Comparison of ENCODE assay signal across 19 cellular contexts in the genomic region with DNA sequence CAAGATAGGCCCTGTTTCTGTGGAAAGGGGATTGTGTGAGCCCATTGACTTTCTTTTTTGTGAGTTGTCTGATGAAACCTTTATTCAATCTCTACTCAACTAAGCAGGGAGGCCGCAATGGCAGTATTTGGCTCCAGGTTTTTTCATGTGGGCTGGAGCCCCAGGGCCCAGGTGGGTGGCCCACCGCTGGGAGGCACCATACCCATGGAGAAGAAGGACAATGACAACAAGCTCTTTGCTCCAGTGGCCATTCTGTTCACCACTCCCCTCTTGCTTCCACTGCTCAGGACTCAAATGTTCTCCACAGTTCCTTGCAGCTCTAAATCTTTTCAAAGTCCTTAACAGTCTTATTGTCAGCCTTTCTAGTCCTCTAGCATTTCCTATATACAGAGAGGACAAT. TPM values are rescaled to one million over a fixed set of nuclear protein-coding genes. Genes with fewer than 3 reads are reported as not detected.
DNase-seq lines count a peak whose midpoint lies in the region; ATAC-seq, FAIRE-seq and TF ChIP-seq lines count a peak whose summit lies in the region.
"Had no signal": no experiment of that assay in that cellular context is flagged by ENCODE, and none has a peak within 500 bp of the region (broad histone marks: within the 10 kb centered on the region; RNA-seq: fewer than 3 reads in every experiment).

No MANE protein-coding gene starts in this region.

- TF ChIP-seq CTCF in C4-2B (conservative IDR thresholded peaks at IDR 0.05) (0 out of 2 replicates have a peak, but pooled peaks have one; percentile 2), GM12865 (IDR thresholded peaks at IDR 0.05; ENCODE audit: insufficient read depth, low read depth, low read length, missing control alignments) (peak; percentile 18), OCI-LY7 (conservative IDR thresholded peaks at IDR 0.05; ENCODE audit: low read length) (0 out of 2 replicates have a peak, but pooled peaks have one; percentile 18), A673 (conservative IDR thresholded peaks at IDR 0.05; ENCODE audit: low read depth, low read length) (no peak)

- H3K27ac ChIP-seq in C4-2B = no peak overlapping the region
- H3K27ac ChIP-seq in OCI-LY7 (ENCODE audit: low read depth, low read length, poor library complexity, severe bottlenecking) = no peak overlapping the region
- no peak overlapping the region for H3K27ac ChIP-seq in A673 (ENCODE audit: low read depth, low read length, poor library complexity, severe bottlenecking)
- H3K27ac ChIP-seq: BLaER1, gastroesophageal sphincter, SJSA1 had no signal

- H3K79me2 ChIP-seq in OCI-LY7 (ENCODE audit: insufficient read depth, low read depth, low read length) = no peaks in the 10 kb centered on the region

- H3K27me3 ChIP-seq in A673 (replicated peaks; ENCODE audit: insufficient read depth, low read depth, low read length, poor library complexity) = no peaks in the 10 kb centered on the region
- H3K27me3 ChIP-seq: BLaER1, gastroesophageal sphincter, SJSA1 had no signal

- no peaks in the 10 kb centered on the region for H3K9me2 ChIP-seq in OCI-LY7 (ENCODE audit: insufficient read depth, low read length)

- H3K36me3 ChIP-seq in OCI-LY7 (ENCODE audit: insufficient read depth, low read length) (no peaks in the 10 kb centered on the region), A673 (ENCODE audit: insufficient read depth, low read length, poor library complexity, severe bottlenecking) (no peaks in the 10 kb centered on the region)
- H3K36me3 ChIP-seq: BLaER1, gastroesophageal sphincter, SJSA1 had no signal

- H3K4me1 ChIP-seq in OCI-LY7 (ENCODE audit: insufficient read depth, low read length, poor library complexity, severe bottlenecking) (no peaks in the 10 kb centered on the region), A673 (ENCODE audit: insufficient read depth, low read length, poor library complexity, severe bottlenecking) (no peaks in the 10 kb centered on the region)
- H3K4me1 ChIP-seq: BLaER1, gastroesophageal sphincter had no signal

- intact Hi-C loops in OCI-LY7 (cut with micrococcal nuclease; ENCODE audit: unreplicated experiment) (no loop called here), A673 (cut with micrococcal nuclease; ENCODE audit: unreplicated experiment) (no loop called here)

- DNase-seq in GM12865 (ENCODE audit: low read depth) (peak; percentile 10), OCI-LY7 (ENCODE audit: low spot score) (no peak), lung microvascular endothelial cell (ENCODE audit: low read depth in 2 of 2) (peak; percentile 42 to 54), 8988T (no peak), RCC 7860 (ENCODE audit: low spot score) (no peak), A673 (ENCODE audit: low spot score) (no peak)
- DNase-seq: activated CD4-positive, alpha-beta T cell treated with anti-CD3 and anti-CD28 coated beads, Interleukin-2, amount 50 U/mL, for 48 hours; amniotic stem cell; cerebellar nuclear complex; DMS79 treated with DMSO at 0.1 percent for 48 hours; naive thymus-derived CD4-positive, alpha-beta T cell; NCI-H1092 treated with DMSO at 0.1 percent for 48 hours; NCI-H2171 had no signal

- no peak for ATAC-seq in HG03108 (IDR thresholded peaks at IDR 0.05; ENCODE audit: unreplicated experiment)
- ATAC-seq: gastroesophageal sphincter; naive thymus-derived CD4-positive, alpha-beta T cell had no signal

- no peak overlapping the region for H2AFZ ChIP-seq in OCI-LY7 (ENCODE audit: low read length)

- no peak for FAIRE-seq in RCC 7860 (lab: Jason Lieb, UNC)
- FAIRE-seq: H54 had no signal

- POLR2A ChIA-PET in OCI-LY7 (lab: Charles Lee) = interaction anchor here (0.6 to 0.7 kb wide), 2 partner anchors 22 to 105 kb away, joined by 3 to 4 read pairs; no protein-coding TSS in a partner anchor
- POLR2A ChIA-PET in A673 (lab: Charles Lee; ENCODE audit: low non-redundant PET) = no interaction called here

- H3K4me3 ChIP-seq in GM12865 (ENCODE audit: low read depth, low read length) (no peak overlapping the region), OCI-LY7 (ENCODE audit: low read depth, low read length, poor library complexity, severe bottlenecking) (no peak overlapping the region), A673 (ENCODE audit: low read depth, low read length, poor library complexity, severe bottlenecking) (no peak overlapping the region)
- H3K4me3 ChIP-seq: BLaER1, gastroesophageal sphincter, SJSA1 had no signal

- H3K9me3 ChIP-seq in OCI-LY7 (ENCODE audit: low read length) = peaks cover 23% of the 10 kb centered on the region
- H3K9me3 ChIP-seq in A673 (ENCODE audit: low read depth, low read length, poor library complexity, severe bottlenecking) = no peaks in the 10 kb centered on the region
- H3K9me3 ChIP-seq: gastroesophageal sphincter had no signal

- no TSS peak for BruUV-seq in OCI-LY7 (replicated peaks; lab: Mats Ljungman, UMichigan)
- no TSS peak for BruUV-seq in A673 (replicated peaks; lab: Mats Ljungman, UMichigan)

- H4K20me1 ChIP-seq in OCI-LY7 (ENCODE audit: insufficient read depth, low read length) = no peaks in the 10 kb centered on the region
- H4K20me1 ChIP-seq: BLaER1 had no signal

- H3K4me2 ChIP-seq in OCI-LY7 (ENCODE audit: low read length) = no peak overlapping the region
- H3K4me2 ChIP-seq: BLaER1 had no signal

- CTCF ChIA-PET in OCI-LY7 (lab: Charles Lee; ENCODE audit: unreplicated experiment) (no interaction called here), A673 (lab: Charles Lee) (no interaction called here)

RNA-seq across cellular contexts. Expression of a gene that starts 54.1 kb away (rescaled TPM):
- total RNA-seq in OCI-LY7 (2014; rRNA removed; shearing (Covaris generic)) = not detected in 2 replicates
- total RNA-seq in OCI-LY7 (2022) (not detected in 2 replicates), lung microvascular endothelial cell (1.2 and 1.7 TPM in 2 replicates), A673 (2021) (not detected in 2 replicates)

Comparison
In these comparisons a context has a peak if more than half of its experiments do, and no peak if none do; other contexts are left out.
1. DNase-seq: peak in GM12865 (single experiment) and lung microvascular endothelial cell (2 of 2); none in OCI-LY7 (single experiment), 8988T (single experiment), RCC 7860 (single experiment) and A673 (single experiment).